1 cellular context compared by ENCODE assay signal in the genomic region with DNA sequence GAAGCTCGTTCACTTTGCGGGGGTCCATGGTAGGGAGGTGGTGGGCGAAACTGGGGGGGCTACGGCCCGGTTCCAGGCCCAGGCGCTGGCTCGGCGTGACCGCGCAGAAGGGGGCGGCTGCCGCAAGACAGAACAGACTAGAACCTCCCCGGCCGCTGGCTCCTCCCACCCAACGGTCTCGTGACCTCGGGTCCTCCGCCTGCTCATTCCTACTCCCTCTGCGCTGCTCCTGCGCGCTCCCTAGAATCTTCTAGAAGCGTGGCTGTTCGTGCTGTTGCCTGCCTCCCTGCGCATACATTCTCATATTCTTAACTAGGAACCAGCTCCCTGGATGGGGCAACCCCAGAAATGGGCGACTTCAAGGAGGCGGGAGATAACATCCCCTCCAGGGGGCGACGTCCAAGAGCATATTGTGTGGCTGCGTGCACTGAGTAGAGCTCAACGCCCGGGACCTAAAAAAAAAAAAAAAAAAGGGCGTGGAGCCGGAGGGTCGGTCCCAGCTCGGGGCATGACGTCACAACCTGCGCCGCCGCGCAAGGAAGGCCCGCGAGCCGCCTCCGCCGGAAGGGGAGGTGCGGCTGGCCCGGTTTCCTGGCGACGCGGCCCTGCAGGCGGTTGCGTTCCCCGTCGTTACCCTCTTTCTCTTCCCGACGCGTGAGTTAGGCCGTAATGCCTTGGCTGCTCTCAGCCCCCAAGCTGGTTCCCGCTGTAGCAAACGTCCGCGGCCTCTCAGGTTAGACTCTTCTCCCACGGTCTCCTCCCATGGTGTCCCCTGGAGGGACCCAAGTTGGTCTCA.
TF ChIP-seq lines count a peak whose summit lies in the region.

Gene ST13, minus strand, starts transcription at position 127 of the 796 bp plus-strand sequence. Its CDS starts 99 bp downstream, at position 28.
Gene XPNPEP3, plus strand, starts transcription at position 636 of the 796 bp plus-strand sequence. Its CDS starts 34 bp downstream, at position 670.

TF ChIP-seq in K562, 482 proteins besides CTCF, POLR2A, EP300 and RAD21 (continued from another document and continues in another):
- TF ChIP-seq CUX1 (CRISPR knock-in tag; IDR thresholded peaks at IDR 0.05) (no peak), KAT7 (CRISPR knock-in tag; IDR thresholded peaks at IDR 0.05; ENCODE audit: borderline replicate concordance) (peak; percentile 57; the same call in 1 of the 2 replicates), POLR2AphosphoS5 (IDR thresholded peaks at IDR 0.05; ENCODE audit: control insufficient read depth, insufficient read depth, low read depth, low read length) (peak; percentile 45; the same call in 1 of the 2 replicates), ZNF766 (CRISPR knock-in tag; conservative IDR thresholded peaks at IDR 0.05) (no peak), DIDO1 (tag; IDR thresholded peaks at IDR 0.05; ENCODE audit: low read depth) (peak; percentile 41; the same call in 1 of the 2 replicates), SP2 (IDR thresholded peaks at IDR 0.05; ENCODE audit: extremely low read depth, low read depth, low read length, poor library complexity, severe bottlenecking) (no peak), ZNF778 (CRISPR knock-in tag; IDR thresholded peaks at IDR 0.05) (no peak), POLR2B (IDR thresholded peaks at IDR 0.05; ENCODE audit: low read depth, partially characterized antibody) (peak; percentile 42), SRF (CRISPR knock-in tag; IDR thresholded peaks at IDR 0.05) (no peak), ZNF584 (CRISPR knock-in tag; IDR thresholded peaks at IDR 0.05; ENCODE audit: low read depth) (no peak), FOXA1 (IDR thresholded peaks at IDR 0.05; ENCODE audit: borderline replicate concordance) (no peak), DMBX1 (CRISPR knock-in tag; IDR thresholded peaks at IDR 0.05; ENCODE audit: borderline replicate concordance) (no peak), TAL1 (IDR thresholded peaks at IDR 0.05) (0 out of 2 replicates have a peak, but pooled peaks have one; percentile 18), JUN (IDR thresholded peaks at IDR 0.05; ENCODE audit: borderline replicate concordance, low read depth, low read length) (no peak; the same call in 1 of the 2 replicates), JUN (CRISPR knock-in tag; IDR thresholded peaks at IDR 0.05; ENCODE audit: borderline replicate concordance) (no peak), RBM25 (IDR thresholded peaks at IDR 0.05; ENCODE audit: low read depth, low read length, severe bottlenecking) (no peak), NCOA1 (IDR thresholded peaks at IDR 0.05; ENCODE audit: low read depth) (no peak), HEY1 (CRISPR knock-in tag; IDR thresholded peaks at IDR 0.05; ENCODE audit: borderline replicate concordance) (no peak), NBN (IDR thresholded peaks at IDR 0.05; ENCODE audit: low read depth) (peak; percentile 97), SIN3B (IDR thresholded peaks at IDR 0.05; ENCODE audit: low read depth) (peak; percentile 84), ERF (CRISPR knock-in tag; IDR thresholded peaks at IDR 0.05) (no peak), SLC30A9 (CRISPR knock-in tag; IDR thresholded peaks at IDR 0.05) (no peak), ZNF165 (CRISPR knock-in tag; IDR thresholded peaks at IDR 0.05; ENCODE audit: borderline replicate concordance) (no peak), SNRNP70 (optimal IDR thresholded peaks at IDR 0.05; ENCODE audit: low read depth, low read length) (no peak), MYNN (IDR thresholded peaks at IDR 0.05) (no peak), MYNN (CRISPR knock-in tag; IDR thresholded peaks at IDR 0.05) (no peak), CBFB (CRISPR knock-in tag; IDR thresholded peaks at IDR 0.05) (no peak), KLF6 (CRISPR knock-in tag; IDR thresholded peaks at IDR 0.05; ENCODE audit: borderline replicate concordance) (no peak), ZNF41 (CRISPR knock-in tag; conservative IDR thresholded peaks at IDR 0.05) (no peak), MCM2 (IDR thresholded peaks at IDR 0.05; ENCODE audit: low read depth) (no peak), YBX1 (IDR thresholded peaks at IDR 0.05) (no peak), SRSF9 (IDR thresholded peaks at IDR 0.05; ENCODE audit: borderline replicate concordance, low read depth, low read length) (no peak), GTF2F1 (IDR thresholded peaks at IDR 0.05; ENCODE audit: low read depth, low read length) (no peak), ZNF282 (CRISPR knock-in tag; IDR thresholded peaks at IDR 0.05) (no peak), ZNF133 (CRISPR knock-in tag; IDR thresholded peaks at IDR 0.05) (no peak)
- TF ChIP-seq, protein P1, sequence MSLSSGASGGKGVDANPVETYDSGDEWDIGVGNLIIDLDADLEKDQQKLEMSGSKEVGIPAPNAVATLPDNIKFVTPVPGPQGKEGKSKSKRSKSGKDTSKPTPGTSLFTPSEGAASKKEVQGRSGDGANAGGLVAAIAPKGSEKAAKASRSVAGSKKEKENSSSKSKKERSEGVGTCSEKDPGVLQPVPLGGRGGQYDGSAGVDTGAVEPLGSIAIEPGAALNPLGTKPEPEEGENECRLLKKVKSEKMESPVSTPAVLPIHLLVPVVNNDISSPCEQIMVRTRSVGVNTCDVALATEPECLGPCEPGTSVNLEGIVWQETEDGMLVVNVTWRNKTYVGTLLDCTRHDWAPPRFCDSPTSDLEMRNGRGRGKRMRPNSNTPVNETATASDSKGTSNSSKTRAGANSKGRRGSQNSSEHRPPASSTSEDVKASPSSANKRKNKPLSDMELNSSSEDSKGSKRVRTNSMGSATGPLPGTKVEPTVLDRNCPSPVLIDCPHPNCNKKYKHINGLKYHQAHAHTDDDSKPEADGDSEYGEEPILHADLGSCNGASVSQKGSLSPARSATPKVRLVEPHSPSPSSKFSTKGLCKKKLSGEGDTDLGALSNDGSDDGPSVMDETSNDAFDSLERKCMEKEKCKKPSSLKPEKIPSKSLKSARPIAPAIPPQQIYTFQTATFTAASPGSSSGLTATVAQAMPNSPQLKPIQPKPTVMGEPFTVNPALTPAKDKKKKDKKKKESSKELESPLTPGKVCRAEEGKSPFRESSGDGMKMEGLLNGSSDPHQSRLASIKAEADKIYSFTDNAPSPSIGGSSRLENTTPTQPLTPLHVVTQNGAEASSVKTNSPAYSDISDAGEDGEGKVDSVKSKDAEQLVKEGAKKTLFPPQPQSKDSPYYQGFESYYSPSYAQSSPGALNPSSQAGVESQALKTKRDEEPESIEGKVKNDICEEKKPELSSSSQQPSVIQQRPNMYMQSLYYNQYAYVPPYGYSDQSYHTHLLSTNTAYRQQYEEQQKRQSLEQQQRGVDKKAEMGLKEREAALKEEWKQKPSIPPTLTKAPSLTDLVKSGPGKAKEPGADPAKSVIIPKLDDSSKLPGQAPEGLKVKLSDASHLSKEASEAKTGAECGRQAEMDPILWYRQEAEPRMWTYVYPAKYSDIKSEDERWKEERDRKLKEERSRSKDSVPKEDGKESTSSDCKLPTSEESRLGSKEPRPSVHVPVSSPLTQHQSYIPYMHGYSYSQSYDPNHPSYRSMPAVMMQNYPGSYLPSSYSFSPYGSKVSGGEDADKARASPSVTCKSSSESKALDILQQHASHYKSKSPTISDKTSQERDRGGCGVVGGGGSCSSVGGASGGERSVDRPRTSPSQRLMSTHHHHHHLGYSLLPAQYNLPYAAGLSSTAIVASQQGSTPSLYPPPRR (CRISPR knock-in tag; IDR thresholded peaks at IDR 0.05; ENCODE audit: borderline replicate concordance): no peak
- TF ChIP-seq, protein P2, sequence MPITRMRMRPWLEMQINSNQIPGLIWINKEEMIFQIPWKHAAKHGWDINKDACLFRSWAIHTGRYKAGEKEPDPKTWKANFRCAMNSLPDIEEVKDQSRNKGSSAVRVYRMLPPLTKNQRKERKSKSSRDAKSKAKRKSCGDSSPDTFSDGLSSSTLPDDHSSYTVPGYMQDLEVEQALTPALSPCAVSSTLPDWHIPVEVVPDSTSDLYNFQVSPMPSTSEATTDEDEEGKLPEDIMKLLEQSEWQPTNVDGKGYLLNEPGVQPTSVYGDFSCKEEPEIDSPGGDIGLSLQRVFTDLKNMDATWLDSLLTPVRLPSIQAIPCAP (CRISPR knock-in tag; IDR thresholded peaks at IDR 0.05; ENCODE audit: borderline replicate concordance): no peak
- TF ChIP-seq, protein P3, sequence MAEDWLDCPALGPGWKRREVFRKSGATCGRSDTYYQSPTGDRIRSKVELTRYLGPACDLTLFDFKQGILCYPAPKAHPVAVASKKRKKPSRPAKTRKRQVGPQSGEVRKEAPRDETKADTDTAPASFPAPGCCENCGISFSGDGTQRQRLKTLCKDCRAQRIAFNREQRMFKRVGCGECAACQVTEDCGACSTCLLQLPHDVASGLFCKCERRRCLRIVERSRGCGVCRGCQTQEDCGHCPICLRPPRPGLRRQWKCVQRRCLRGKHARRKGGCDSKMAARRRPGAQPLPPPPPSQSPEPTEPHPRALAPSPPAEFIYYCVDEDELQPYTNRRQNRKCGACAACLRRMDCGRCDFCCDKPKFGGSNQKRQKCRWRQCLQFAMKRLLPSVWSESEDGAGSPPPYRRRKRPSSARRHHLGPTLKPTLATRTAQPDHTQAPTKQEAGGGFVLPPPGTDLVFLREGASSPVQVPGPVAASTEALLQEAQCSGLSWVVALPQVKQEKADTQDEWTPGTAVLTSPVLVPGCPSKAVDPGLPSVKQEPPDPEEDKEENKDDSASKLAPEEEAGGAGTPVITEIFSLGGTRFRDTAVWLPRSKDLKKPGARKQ (CRISPR knock-in tag; IDR thresholded peaks at IDR 0.05): no peak
- TF ChIP-seq, protein P4, sequence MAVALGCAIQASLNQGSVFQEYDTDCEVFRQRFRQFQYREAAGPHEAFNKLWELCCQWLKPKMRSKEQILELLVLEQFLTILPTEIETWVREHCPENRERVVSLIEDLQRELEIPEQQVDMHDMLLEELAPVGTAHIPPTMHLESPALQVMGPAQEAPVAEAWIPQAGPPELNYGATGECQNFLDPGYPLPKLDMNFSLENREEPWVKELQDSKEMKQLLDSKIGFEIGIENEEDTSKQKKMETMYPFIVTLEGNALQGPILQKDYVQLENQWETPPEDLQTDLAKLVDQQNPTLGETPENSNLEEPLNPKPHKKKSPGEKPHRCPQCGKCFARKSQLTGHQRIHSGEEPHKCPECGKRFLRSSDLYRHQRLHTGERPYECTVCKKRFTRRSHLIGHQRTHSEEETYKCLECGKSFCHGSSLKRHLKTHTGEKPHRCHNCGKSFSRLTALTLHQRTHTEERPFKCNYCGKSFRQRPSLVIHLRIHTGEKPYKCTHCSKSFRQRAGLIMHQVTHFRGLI (CRISPR knock-in tag; IDR thresholded peaks at IDR 0.05): no peak
- TF ChIP-seq, protein P5, sequence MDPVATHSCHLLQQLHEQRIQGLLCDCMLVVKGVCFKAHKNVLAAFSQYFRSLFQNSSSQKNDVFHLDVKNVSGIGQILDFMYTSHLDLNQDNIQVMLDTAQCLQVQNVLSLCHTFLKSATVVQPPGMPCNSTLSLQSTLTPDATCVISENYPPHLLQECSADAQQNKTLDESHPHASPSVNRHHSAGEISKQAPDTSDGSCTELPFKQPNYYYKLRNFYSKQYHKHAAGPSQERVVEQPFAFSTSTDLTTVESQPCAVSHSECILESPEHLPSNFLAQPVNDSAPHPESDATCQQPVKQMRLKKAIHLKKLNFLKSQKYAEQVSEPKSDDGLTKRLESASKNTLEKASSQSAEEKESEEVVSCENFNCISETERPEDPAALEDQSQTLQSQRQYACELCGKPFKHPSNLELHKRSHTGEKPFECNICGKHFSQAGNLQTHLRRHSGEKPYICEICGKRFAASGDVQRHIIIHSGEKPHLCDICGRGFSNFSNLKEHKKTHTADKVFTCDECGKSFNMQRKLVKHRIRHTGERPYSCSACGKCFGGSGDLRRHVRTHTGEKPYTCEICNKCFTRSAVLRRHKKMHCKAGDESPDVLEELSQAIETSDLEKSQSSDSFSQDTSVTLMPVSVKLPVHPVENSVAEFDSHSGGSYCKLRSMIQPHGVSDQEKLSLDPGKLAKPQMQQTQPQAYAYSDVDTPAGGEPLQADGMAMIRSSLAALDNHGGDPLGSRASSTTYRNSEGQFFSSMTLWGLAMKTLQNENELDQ (CRISPR knock-in tag; IDR thresholded peaks at IDR 0.05; ENCODE audit: borderline replicate concordance): no peak
- TF ChIP-seq, protein P6, sequence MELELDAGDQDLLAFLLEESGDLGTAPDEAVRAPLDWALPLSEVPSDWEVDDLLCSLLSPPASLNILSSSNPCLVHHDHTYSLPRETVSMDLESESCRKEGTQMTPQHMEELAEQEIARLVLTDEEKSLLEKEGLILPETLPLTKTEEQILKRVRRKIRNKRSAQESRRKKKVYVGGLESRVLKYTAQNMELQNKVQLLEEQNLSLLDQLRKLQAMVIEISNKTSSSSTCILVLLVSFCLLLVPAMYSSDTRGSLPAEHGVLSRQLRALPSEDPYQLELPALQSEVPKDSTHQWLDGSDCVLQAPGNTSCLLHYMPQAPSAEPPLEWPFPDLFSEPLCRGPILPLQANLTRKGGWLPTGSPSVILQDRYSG (tag; conservative IDR thresholded peaks at IDR 0.05; ENCODE audit: low read depth): no peak
- TF ChIP-seq, protein P7, sequence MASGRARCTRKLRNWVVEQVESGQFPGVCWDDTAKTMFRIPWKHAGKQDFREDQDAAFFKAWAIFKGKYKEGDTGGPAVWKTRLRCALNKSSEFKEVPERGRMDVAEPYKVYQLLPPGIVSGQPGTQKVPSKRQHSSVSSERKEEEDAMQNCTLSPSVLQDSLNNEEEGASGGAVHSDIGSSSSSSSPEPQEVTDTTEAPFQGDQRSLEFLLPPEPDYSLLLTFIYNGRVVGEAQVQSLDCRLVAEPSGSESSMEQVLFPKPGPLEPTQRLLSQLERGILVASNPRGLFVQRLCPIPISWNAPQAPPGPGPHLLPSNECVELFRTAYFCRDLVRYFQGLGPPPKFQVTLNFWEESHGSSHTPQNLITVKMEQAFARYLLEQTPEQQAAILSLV (tag; IDR thresholded peaks at IDR 0.05): no peak
